Comparison of ENCODE assay signal across 8 cellular contexts in the genomic region with DNA sequence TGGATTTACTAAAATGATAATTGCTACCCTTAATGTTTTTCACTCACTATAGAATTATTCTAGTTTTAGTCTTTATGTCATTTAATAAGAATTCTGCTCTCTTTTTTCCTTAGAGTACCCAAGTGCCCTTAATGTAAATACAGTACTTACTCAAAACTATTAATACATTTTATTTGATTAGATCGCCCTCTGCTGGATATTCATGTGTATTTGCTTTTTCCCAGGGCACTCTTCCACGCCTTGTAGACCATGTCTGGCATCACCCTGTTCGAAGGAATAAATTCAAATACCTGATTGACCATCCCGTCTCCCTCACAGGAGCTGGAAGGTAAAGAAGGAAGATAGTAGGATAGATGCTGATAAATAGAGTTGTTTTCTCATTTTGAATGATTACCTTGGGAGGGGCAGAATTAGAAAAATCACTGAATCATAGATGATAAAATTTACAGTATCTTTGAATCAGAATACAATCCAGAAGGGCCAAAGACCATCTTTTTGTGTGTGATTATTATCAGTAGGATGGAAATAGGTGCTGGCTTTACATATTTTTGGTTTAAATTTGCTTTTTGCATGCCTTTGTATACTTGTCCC. TPM values are rescaled to one million over a fixed set of nuclear protein-coding genes. Genes with fewer than 3 reads are reported as not detected.
DNase-seq lines count a peak whose midpoint lies in the region; ATAC-seq and TF ChIP-seq lines count a peak whose summit lies in the region.

No MANE protein-coding gene starts in this region.

- TF ChIP-seq CTCF in GM10248 (IDR thresholded peaks at IDR 0.05; ENCODE audit: control extremely low read depth, extremely low read depth, low read depth, missing control alignments) (peak; percentile 71), KMS-11 (conservative IDR thresholded peaks at IDR 0.05; ENCODE audit: low read depth, low read length) (peak; percentile 96), adrenal gland (IDR thresholded peaks at IDR 0.05) (peak; percentile 67 to 86 (median 74))

- in situ Hi-C loops in ACHN (cut with HindIII; ENCODE audit: low pct_ligation_motif_present, low pct_unique_long_range_greater_than_20kb, low sequenced_read_pairs), result no loop called here

- H3K4me1 ChIP-seq in KMS-11 (ENCODE audit: low read depth, poor library complexity, severe bottlenecking) (peaks cover 9% of the 10 kb centered on the region), adrenal gland (replicated peaks in 1 of 2) (no peaks in the 10 kb centered on the region)

- H3K9me3 ChIP-seq in adrenal gland (replicated peaks in 1 of 3), result no peaks in the 10 kb centered on the region

- CTCF ChIA-PET in GM10248 (lab: Yijun Ruan, JAX), result interaction anchor here (0.6 to 6.9 kb wide), 16 partner anchors 11 to 363 kb away, joined by 3 to 89 read pairs (median 4); partner anchors contain the start of genes SOAT1 and TOR3A

- intact Hi-C loops in adrenal gland (cut with DNase I), result loop anchor here (2.0 to 10.0 kb wide), 6 partner anchors 75 to 293 kb away; partner anchors contain the start of genes SOAT1 (in 1 of the 2) and TOR3A (in 1 of the 2)
- intact Hi-C loops in left ventricle myocardium superior (cut with micrococcal nuclease), result loop anchor here (2.0 to 5.0 kb wide), 2 partner anchors 78 to 291 kb away; partner anchors contain the start of gene SOAT1
- intact Hi-C loops in sciatic nerve (cut with DNase I), result loop anchor here (2.0 kb wide), 1 partner anchor 293 kb away; no protein-coding TSS in a partner anchor

- peak; percentile 77 for DNase-seq in ACHN
- peak; percentile 64 for DNase-seq in GM10248 (ENCODE audit: extremely low spot score)
- DNase-seq in NOMO-1 treated with DMSO at 0.1 percent for 48 hours (lab: John Stamatoyannopoulos, UW; ENCODE audit: unreplicated experiment), result peak; percentile 74
- peak in 2 of 7 donors; percentile 32 for DNase-seq in adrenal gland
- no peak for DNase-seq in left ventricle myocardium superior
- no peak for DNase-seq in sciatic nerve (ENCODE audit: low spot score)
- no peak for DNase-seq in activated CD4-positive, CD25-positive, alpha-beta regulatory T cell treated with anti-CD3 and anti-CD28 coated beads, Interleukin-2, amount 50 U/mL, for 72 hours

- H3K9ac ChIP-seq in KMS-11, result no peak overlapping the region

- H3K36me3 ChIP-seq in KMS-11 (ENCODE audit: insufficient read depth) (no peaks in the 10 kb centered on the region), adrenal gland (replicated peaks in 1 of 2) (no peaks in the 10 kb centered on the region)

- H2AFZ ChIP-seq in KMS-11 (ENCODE audit: low read depth), result no peak overlapping the region

- H4K20me1 ChIP-seq in KMS-11 (ENCODE audit: insufficient read depth), result no peaks in the 10 kb centered on the region

- H3K27ac ChIP-seq in KMS-11, result no peak overlapping the region
- H3K27ac ChIP-seq in adrenal gland, result no peak overlapping the region

- no peak overlapping the region for H3K4me3 ChIP-seq in KMS-11 (IDR thresholded peaks at IDR 0.05; ENCODE audit: insufficient read depth, low read depth, low read length)
- no peak overlapping the region for H3K4me3 ChIP-seq in adrenal gland

- ATAC-seq in left ventricle myocardium superior (peak; percentile 34), sciatic nerve (peak; percentile 25)

- H3K27me3 ChIP-seq in KMS-11 (ENCODE audit: insufficient read depth, low read depth) (no peaks in the 10 kb centered on the region), adrenal gland (no peaks in the 10 kb centered on the region)

- POLR2A ChIA-PET in GM10248 (lab: Yijun Ruan, JAX), result no interaction called here

- no peak for TF ChIP-seq POLR2A in adrenal gland (IDR thresholded peaks at IDR 0.05)

- H3K4me2 ChIP-seq in KMS-11, result no peak overlapping the region

- H3K79me2 ChIP-seq in KMS-11 (ENCODE audit: insufficient read depth, low read depth), result no peaks in the 10 kb centered on the region

- 1 to 4% (median 3%) methylated on average over 4 of the region's 4 CpGs for WGBS in adrenal gland, 4 donors

RNA-seq across cellular contexts. Expression of gene AXDND1, which starts 4.1 kb away (rescaled TPM):
- 10 to 100 TPM in 1 of 8 donors, 1 to 10 TPM in 6, not detected in 1; 1.2 to 24.6 (median 3.6) TPM for total RNA-seq in adrenal gland
- polyA plus RNA-seq in adrenal gland, result 1 to 10 TPM; 1.3 to 4.0 (median 3.8) TPM
- not detected for total RNA-seq in left ventricle myocardium superior
- total RNA-seq in sciatic nerve, result 0.98 TPM

Comparison
In these comparisons a context has a peak if more than half of its experiments do, and no peak if none do; other contexts are left out.
1. DNase-seq: peak in ACHN (single experiment), GM10248 (single experiment) and NOMO-1 treated with DMSO at 0.1 percent for 48 hours (single experiment); none in left ventricle myocardium superior (single experiment), sciatic nerve (single experiment) and activated CD4-positive, CD25-positive, alpha-beta regulatory T cell treated with anti-CD3 and anti-CD28 coated beads, Interleukin-2, amount 50 U/mL, for 72 hours (single experiment).
2. Peak in every context shown above with its lines, with median percentiles within 50 percentile points of each other: CTCF ChIP-seq.